In genomic region chr6:37169458-37170272, GRCh38 we compare ENCODE assay signal across 8 cellular contexts. TPM values are rescaled to one million over a fixed set of nuclear protein-coding genes. Genes with fewer than 3 reads are reported as not detected.
DNase-seq lines count a peak whose midpoint lies in the region; ATAC-seq, FAIRE-seq and TF ChIP-seq lines count a peak whose summit lies in the region.

Gene PIM1 (plus strand): TSS chr6:37170152. CDS start chr6:37170576, 424 bp downstream.

- no peaks in the 10 kb centered on the region for H3K9me3 ChIP-seq in left ventricle myocardium inferior (replicated peaks)
- no peaks in the 10 kb centered on the region for H3K9me3 ChIP-seq in upper lobe of right lung

- peaks cover 31% of the 10 kb centered on the region for H3K4me1 Mint-ChIP-seq in T-helper 1 cell treated with Interleukin-12 subunit alpha and Interleukin-12 subunit beta and Interleukin-4 antibody, amounts not matched to agents 30 μg/mL and 1 μg/mL, for 36 hours (ENCODE audit: low read depth)
- peaks cover 26% of the 10 kb centered on the region for H3K4me1 Mint-ChIP-seq in progenitor cell of endocrine pancreas (ENCODE audit: low read depth)

- peak within 1 kb of the TSS; percentile 96 for H3K27ac ChIP-seq in left ventricle myocardium inferior (replicated peaks)
- H3K27ac ChIP-seq in upper lobe of right lung, result peak within 1 kb of the TSS; percentile 93

- H3K36me3 Mint-ChIP-seq in T-helper 1 cell treated with Interleukin-12 subunit alpha and Interleukin-12 subunit beta and Interleukin-4 antibody, amounts not matched to agents 30 μg/mL and 1 μg/mL, for 36 hours (ENCODE audit: low read depth), result peaks cover 39% of the 10 kb centered on the region
- peaks cover 13% of the 10 kb centered on the region for H3K36me3 Mint-ChIP-seq in progenitor cell of endocrine pancreas (ENCODE audit: insufficient read depth)

- H3K27ac Mint-ChIP-seq in T-helper 1 cell treated with Interleukin-12 subunit alpha and Interleukin-12 subunit beta and Interleukin-4 antibody, amounts not matched to agents 30 μg/mL and 1 μg/mL, for 36 hours, result peak within 1 kb of the TSS; percentile 94
- H3K27ac Mint-ChIP-seq in progenitor cell of endocrine pancreas, result peak within 1 kb of the TSS; percentile 99

- H3K36me3 ChIP-seq in left ventricle myocardium inferior (peaks cover 22% of the 10 kb centered on the region), upper lobe of right lung (peaks cover 22% of the 10 kb centered on the region)

- H3K27me3 Mint-ChIP-seq in T-helper 1 cell treated with Interleukin-12 subunit alpha and Interleukin-12 subunit beta and Interleukin-4 antibody, amounts not matched to agents 30 μg/mL and 1 μg/mL, for 36 hours (ENCODE audit: low read depth), result no peaks in the 10 kb centered on the region
- peaks cover 14% of the 10 kb centered on the region for H3K27me3 Mint-ChIP-seq in progenitor cell of endocrine pancreas

- H3K27me3 ChIP-seq in left ventricle myocardium inferior (ENCODE audit: low read depth) (no peaks in the 10 kb centered on the region), upper lobe of right lung (no peaks in the 10 kb centered on the region)

- H3K4me3 ChIP-seq in left ventricle myocardium inferior (peak within 1 kb of the TSS; percentile 98), upper lobe of right lung (peak within 1 kb of the TSS; percentile 69)

- H3K4me1 ChIP-seq in left ventricle myocardium inferior (peaks cover 58% of the 10 kb centered on the region), upper lobe of right lung (peaks cover 22% of the 10 kb centered on the region)

- TF ChIP-seq CTCF in left ventricle myocardium inferior (IDR thresholded peaks at IDR 0.05; ENCODE audit: borderline replicate concordance) (no peak), progenitor cell of endocrine pancreas (IDR thresholded peaks at IDR 0.05; ENCODE audit: unreplicated experiment) (no peak), upper lobe of right lung (IDR thresholded peaks at IDR 0.05) (no peak)

- no peak for TF ChIP-seq POLR2A in GM12891 (IDR thresholded peaks at IDR 0.05; ENCODE audit: low read depth, low read length)

- no peaks in the 10 kb centered on the region for H3K9me3 Mint-ChIP-seq in T-helper 1 cell treated with Interleukin-12 subunit alpha and Interleukin-12 subunit beta and Interleukin-4 antibody, amounts not matched to agents 30 μg/mL and 1 μg/mL, for 36 hours
- no peaks in the 10 kb centered on the region for H3K9me3 Mint-ChIP-seq in progenitor cell of endocrine pancreas (ENCODE audit: low read depth)

- peak within 1 kb of the TSS; percentile 94 for H3K4me3 Mint-ChIP-seq in T-helper 1 cell treated with Interleukin-12 subunit alpha and Interleukin-12 subunit beta and Interleukin-4 antibody, amounts not matched to agents 30 μg/mL and 1 μg/mL, for 36 hours
- peak within 1 kb of the TSS; percentile 90 for H3K4me3 Mint-ChIP-seq in progenitor cell of endocrine pancreas (ENCODE audit: low read depth)

- ATAC-seq in HG02852 (IDR thresholded peaks at IDR 0.05; ENCODE audit: unreplicated experiment) (peak; percentile 71), upper lobe of right lung (peak; percentile 94)

- FAIRE-seq in GM12891 (lab: Jason Lieb, UNC), result peak; percentile 93

- intact Hi-C loops in left ventricle myocardium inferior (cut with micrococcal nuclease) (no loop called here), upper lobe of right lung (cut with DNase I) (loop anchor here (5.0 kb wide), 1 partner anchor 122 kb away; no protein-coding TSS in a partner anchor)

- peak; percentile 94 for DNase-seq in GM12891 (ENCODE audit: insufficient read length, low spot score)
- peak; percentile 100 for DNase-seq in NCI-H146 treated with DMSO at 0.1 percent for 48 hours (lab: John Stamatoyannopoulos, UW; ENCODE audit: unreplicated experiment)
- peak; percentile 98 for DNase-seq in amniotic stem cell (lab: John Stamatoyannopoulos, UW)
- peak; percentile 100 for DNase-seq in left ventricle myocardium inferior
- DNase-seq in progenitor cell of endocrine pancreas (ENCODE audit: low spot score, unreplicated experiment), result peak; percentile 98
- peak; percentile 100 for DNase-seq in upper lobe of right lung

TF ChIP-seq in GM12891, 5 proteins besides CTCF, POLR2A, EP300 and RAD21:
- TF ChIP-seq PAX5 (IDR thresholded peaks at IDR 0.05; ENCODE audit: insufficient read depth, low read length, severe bottlenecking) (no peak), TAF1 (IDR thresholded peaks at IDR 0.05; ENCODE audit: low read depth, low read length) (0 out of 2 replicates have a peak, but pooled peaks have one; percentile 18)

RNA-seq across cellular contexts. Expression of gene PIM1, which starts in this region (rescaled TPM):
- 8.5 TPM for polyA plus RNA-seq in GM12891 (2012; ENCODE audit: low read depth, missing spikeins)
- total RNA-seq in left ventricle myocardium inferior (28.9 TPM), progenitor cell of endocrine pancreas (19.5 and 19.7 TPM in 2 replicates), upper lobe of right lung (55.3 TPM)

Comparison
In these comparisons a context has a peak if more than half of its experiments do, and no peak if none do; other contexts are left out.
1. Peak in every context shown above with its lines: DNase-seq, ATAC-seq, H3K4me3 ChIP-seq and H3K27ac ChIP-seq.